In the genomic region with DNA sequence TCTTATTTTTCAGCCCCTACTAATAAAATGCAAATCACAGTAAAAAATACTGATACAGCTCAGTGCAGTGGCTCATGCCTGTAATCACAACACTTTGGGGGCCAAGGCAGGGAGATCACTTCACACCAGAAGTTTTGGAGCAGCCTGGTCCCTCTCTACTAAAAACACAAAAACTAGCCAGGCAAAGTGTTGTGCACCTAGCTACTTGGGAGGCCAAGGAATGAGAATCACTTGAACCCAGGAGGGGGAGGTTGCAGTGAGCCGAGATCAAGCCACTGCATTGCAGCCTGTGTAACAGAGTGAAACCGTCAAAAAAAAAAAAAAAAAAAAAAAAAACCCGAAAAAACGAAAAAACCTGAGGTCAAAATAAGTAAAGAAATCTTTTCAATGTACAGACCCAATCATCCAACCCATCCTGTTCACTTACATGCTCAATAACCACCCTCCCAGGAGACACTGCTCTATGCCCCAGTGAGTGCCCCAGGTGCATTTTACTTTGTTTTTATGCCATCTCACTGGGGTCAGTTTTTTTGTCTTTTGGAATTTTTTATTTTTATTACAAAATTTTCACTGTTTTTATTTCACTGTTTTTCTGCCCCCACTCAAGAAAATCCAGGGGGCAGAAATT, we compare ENCODE assay signal across 23 cellular contexts.
"Had no signal": no experiment of that assay in that cellular context is flagged by ENCODE, and none has a peak within 500 bp of the region (broad histone marks: within the 10 kb centered on the region; RNA-seq: fewer than 3 reads in every experiment).

No MANE protein-coding gene starts in this region.

- H3K27me3 ChIP-seq: brain microvascular endothelial cell, gastroesophageal sphincter, testis had no signal

- ATAC-seq: effector memory CD8-positive, alpha-beta T cell; gastroesophageal sphincter; natural killer cell treated with Interleukin-12 subunit alpha and Interleukin-12 subunit beta and Interleukin-15 and Interleukin-18, amount 100 ng/mL, for 72 hours; right cardiac atrium; stimulated activated naive CD8-positive, alpha-beta T cell treated with anti-CD3 and anti-CD28 coated beads, Interleukin-15, Interleukin-2, amounts not matched to agents 100 U/mL and 50 U/mL, for 24 hours had no signal

- H3K4me3 ChIP-seq: gastroesophageal sphincter, testis had no signal

- H3K36me3 ChIP-seq: brain microvascular endothelial cell, gastroesophageal sphincter had no signal

- H3K9me3 Mint-ChIP-seq: activated CD4-positive, alpha-beta memory T cell treated with anti-CD3 and anti-CD28 coated beads for 36 hours; activated naive CD8-positive, alpha-beta T cell treated with anti-CD3 and anti-CD28 coated beads, Interleukin-2, amount 10 ng/mL, durations not matched to agents 7 days and 5 days; effector memory CD8-positive, alpha-beta T cell had no signal

- H3K4me3 Mint-ChIP-seq: activated CD4-positive, alpha-beta memory T cell treated with anti-CD3 and anti-CD28 coated beads for 36 hours; activated naive CD4-positive, alpha-beta T cell treated with anti-CD3 and anti-CD28 coated beads, Interleukin-2, amount 10 ng/mL, durations not matched to agents 7 days and 5 days; activated naive CD8-positive, alpha-beta T cell treated with anti-CD3 and anti-CD28 coated beads, Interleukin-2, amount 10 ng/mL, durations not matched to agents 7 days and 5 days; activated T-helper 1 cell treated with anti-CD3 and anti-CD28 coated beads, Interleukin-12 subunit alpha, Interleukin-12 subunit beta, Interleukin-2, Interleukin-4 antibody, amounts not matched to agents 30 ng/mL and 10 ng/mL and 1 ng/mL, durations not matched to agents 14 hours and 24 hours and 36 hours; effector memory CD8-positive, alpha-beta T cell; immature natural killer cell; natural killer cell treated with Interleukin-12 subunit alpha and Interleukin-12 subunit beta and Interleukin-15 and Interleukin-18, amount 100 ng/mL, for 72 hours had no signal

- DNase-seq: activated CD4-positive, alpha-beta memory T cell treated with anti-CD3 and anti-CD28 coated beads for 36 hours; activated CD4-positive, alpha-beta T cell treated with anti-CD3 and anti-CD28 coated beads for 4 hours; activated CD8-positive, alpha-beta memory T cell treated with anti-CD3 and anti-CD28 coated beads, Interleukin-2, amount 50 U/mL, for 4 hours; activated effector memory CD4-positive, alpha-beta T cell treated with anti-CD3 and anti-CD28 coated beads, Interleukin-2, amount 50 U/mL, for 16 hours; activated naive CD4-positive, alpha-beta T cell treated with anti-CD3 and anti-CD28 coated beads, Interleukin-2, amount 10 ng/mL, durations not matched to agents 7 days and 5 days; activated naive CD8-positive, alpha-beta T cell treated with anti-CD3 and anti-CD28 coated beads, Interleukin-2, amount 10 ng/mL, durations not matched to agents 7 days and 5 days; activated T-cell treated with anti-CD3 and anti-CD28 coated beads, Interleukin-2, amount 50 U/mL, for 1 hour; brain microvascular endothelial cell; cortex of kidney; effector memory CD8-positive, alpha-beta T cell; head of caudate nucleus; immature natural killer cell; kidney; posterior cingulate gyrus; right cardiac atrium; stimulated activated CD4-positive, alpha-beta T cell treated with anti-CD3 and anti-CD28 coated beads, Interleukin-15, amount 100 ng/mL, for 24 hours; stimulated activated CD4-positive, alpha-beta T cell treated with anti-CD3 and anti-CD28 coated beads, Interleukin-2, amount 100 ng/mL, for 24 hours; stimulated activated naive CD8-positive, alpha-beta T cell treated with anti-CD3 and anti-CD28 coated beads, Interleukin-15, Interleukin-2, amounts not matched to agents 100 U/mL and 50 U/mL, for 24 hours; testis; trophoblast cell had no signal

- H3K4me1 Mint-ChIP-seq: activated naive CD4-positive, alpha-beta T cell treated with anti-CD3 and anti-CD28 coated beads, Interleukin-2, amount 10 ng/mL, durations not matched to agents 7 days and 5 days had no signal

- H3K4me1 ChIP-seq: gastroesophageal sphincter, testis had no signal

- H3K27ac Mint-ChIP-seq: activated CD4-positive, alpha-beta memory T cell treated with anti-CD3 and anti-CD28 coated beads for 36 hours; activated naive CD4-positive, alpha-beta T cell treated with anti-CD3 and anti-CD28 coated beads, Interleukin-2, amount 10 ng/mL, durations not matched to agents 7 days and 5 days; activated naive CD8-positive, alpha-beta T cell treated with anti-CD3 and anti-CD28 coated beads, Interleukin-2, amount 10 ng/mL, durations not matched to agents 7 days and 5 days; activated T-helper 1 cell treated with anti-CD3 and anti-CD28 coated beads, Interleukin-12 subunit alpha, Interleukin-12 subunit beta, Interleukin-2, Interleukin-4 antibody, amounts not matched to agents 30 ng/mL and 10 ng/mL and 1 ng/mL, durations not matched to agents 14 hours and 24 hours and 36 hours; effector memory CD8-positive, alpha-beta T cell; immature natural killer cell; natural killer cell treated with Interleukin-12 subunit alpha and Interleukin-12 subunit beta and Interleukin-15 and Interleukin-18, amount 100 ng/mL, for 72 hours had no signal

- H3K27me3 Mint-ChIP-seq: activated CD4-positive, alpha-beta memory T cell treated with anti-CD3 and anti-CD28 coated beads for 36 hours; activated naive CD4-positive, alpha-beta T cell treated with anti-CD3 and anti-CD28 coated beads, Interleukin-2, amount 10 ng/mL, durations not matched to agents 7 days and 5 days; effector memory CD8-positive, alpha-beta T cell had no signal

- H3K9me3 ChIP-seq: gastroesophageal sphincter, testis had no signal

- H3K36me3 Mint-ChIP-seq: activated CD4-positive, alpha-beta memory T cell treated with anti-CD3 and anti-CD28 coated beads for 36 hours; activated naive CD4-positive, alpha-beta T cell treated with anti-CD3 and anti-CD28 coated beads, Interleukin-2, amount 10 ng/mL, durations not matched to agents 7 days and 5 days; activated naive CD8-positive, alpha-beta T cell treated with anti-CD3 and anti-CD28 coated beads, Interleukin-2, amount 10 ng/mL, durations not matched to agents 7 days and 5 days; immature natural killer cell had no signal

- H3K27ac ChIP-seq: brain microvascular endothelial cell, gastroesophageal sphincter, testis had no signal
